In the genomic region with DNA sequence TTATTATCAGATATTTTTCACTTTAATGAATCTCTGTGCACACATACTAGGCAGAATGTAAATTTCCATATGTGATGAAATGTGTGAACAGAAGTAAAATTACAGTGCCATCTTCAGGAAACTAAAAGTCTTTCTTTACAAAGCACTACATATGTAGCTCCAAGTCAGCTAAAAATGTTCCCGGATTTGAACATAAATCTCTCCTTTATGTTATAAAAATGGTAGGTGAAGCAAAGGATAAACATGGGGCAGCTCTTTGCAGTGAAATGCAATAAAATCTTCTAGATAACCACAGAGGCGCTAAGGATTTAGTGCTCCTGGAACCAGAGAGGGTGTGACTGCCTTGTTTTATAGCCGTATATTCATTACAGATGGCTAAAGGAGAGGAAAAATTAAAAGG, we compare ENCODE assay signal across 1 cellular context.
TF ChIP-seq lines count a peak whose summit lies in the region.

No MANE protein-coding gene starts in this region.

TF ChIP-seq in HEK293, 187 proteins besides CTCF, POLR2A, EP300 and RAD21 (continued from another document and continues in another):
- TF ChIP-seq, protein P1, sequence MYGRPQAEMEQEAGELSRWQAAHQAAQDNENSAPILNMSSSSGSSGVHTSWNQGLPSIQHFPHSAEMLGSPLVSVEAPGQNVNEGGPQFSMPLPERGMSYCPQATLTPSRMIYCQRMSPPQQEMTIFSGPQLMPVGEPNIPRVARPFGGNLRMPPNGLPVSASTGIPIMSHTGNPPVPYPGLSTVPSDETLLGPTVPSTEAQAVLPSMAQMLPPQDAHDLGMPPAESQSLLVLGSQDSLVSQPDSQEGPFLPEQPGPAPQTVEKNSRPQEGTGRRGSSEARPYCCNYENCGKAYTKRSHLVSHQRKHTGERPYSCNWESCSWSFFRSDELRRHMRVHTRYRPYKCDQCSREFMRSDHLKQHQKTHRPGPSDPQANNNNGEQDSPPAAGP (tag by site-specific recombination; IDR thresholded peaks at IDR 0.05): no peak
- TF ChIP-seq, protein P2, sequence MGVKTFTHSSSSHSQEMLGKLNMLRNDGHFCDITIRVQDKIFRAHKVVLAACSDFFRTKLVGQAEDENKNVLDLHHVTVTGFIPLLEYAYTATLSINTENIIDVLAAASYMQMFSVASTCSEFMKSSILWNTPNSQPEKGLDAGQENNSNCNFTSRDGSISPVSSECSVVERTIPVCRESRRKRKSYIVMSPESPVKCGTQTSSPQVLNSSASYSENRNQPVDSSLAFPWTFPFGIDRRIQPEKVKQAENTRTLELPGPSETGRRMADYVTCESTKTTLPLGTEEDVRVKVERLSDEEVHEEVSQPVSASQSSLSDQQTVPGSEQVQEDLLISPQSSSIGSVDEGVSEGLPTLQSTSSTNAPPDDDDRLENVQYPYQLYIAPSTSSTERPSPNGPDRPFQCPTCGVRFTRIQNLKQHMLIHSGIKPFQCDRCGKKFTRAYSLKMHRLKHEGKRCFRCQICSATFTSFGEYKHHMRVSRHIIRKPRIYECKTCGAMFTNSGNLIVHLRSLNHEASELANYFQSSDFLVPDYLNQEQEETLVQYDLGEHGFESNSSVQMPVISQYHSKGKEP (tag by site-specific recombination; IDR thresholded peaks at IDR 0.05): peak; percentile 63; the same call in 1 of the 2 replicates
- TF ChIP-seq ZNF132 (tag by site-specific recombination; IDR thresholded peaks at IDR 0.05; ENCODE audit: borderline replicate concordance) (no peak), ZNF48 (tag by site-specific recombination; IDR thresholded peaks at IDR 0.05) (no peak), ZNF2 (tag by site-specific recombination; IDR thresholded peaks at IDR 0.05) (no peak), ZNF138 (tag by site-specific recombination; IDR thresholded peaks at IDR 0.05; ENCODE audit: borderline replicate concordance) (no peak), BCL11A (tag by site-specific recombination; IDR thresholded peaks at IDR 0.05; ENCODE audit: low read depth) (no peak), ZNF23 (tag by site-specific recombination; IDR thresholded peaks at IDR 0.05; ENCODE audit: borderline replicate concordance) (no peak), SP7 (tag by site-specific recombination; IDR thresholded peaks at IDR 0.05) (peak; percentile 70), OSR2 (tag by site-specific recombination; IDR thresholded peaks at IDR 0.05) (peak; percentile 59), ZSCAN16 (tag by site-specific recombination; IDR thresholded peaks at IDR 0.05) (no peak), YY1 (tag by site-specific recombination; IDR thresholded peaks at IDR 0.05) (no peak), ZNF76 (tag by site-specific recombination; IDR thresholded peaks at IDR 0.05; ENCODE audit: borderline replicate concordance, low read depth) (no peak), SCRT1 (tag by site-specific recombination; IDR thresholded peaks at IDR 0.05; ENCODE audit: borderline replicate concordance) (no peak), ZNF311 (tag by site-specific recombination; IDR thresholded peaks at IDR 0.05; ENCODE audit: borderline replicate concordance) (no peak), ZSCAN30 (tag by site-specific recombination; IDR thresholded peaks at IDR 0.05) (peak; percentile 91), ZNF350 (tag by site-specific recombination; IDR thresholded peaks at IDR 0.05) (no peak), HOXA7 (CRISPR knock-in tag; IDR thresholded peaks at IDR 0.05; ENCODE audit: borderline replicate concordance) (no peak), OVOL3 (tag by site-specific recombination; IDR thresholded peaks at IDR 0.05) (no peak), HOXD13 (CRISPR knock-in tag; IDR thresholded peaks at IDR 0.05; ENCODE audit: borderline replicate concordance) (no peak), TRIM28 (IDR thresholded peaks at IDR 0.05; ENCODE audit: borderline replicate concordance, low read length) (peak; percentile 81), KLF7 (tag by site-specific recombination; IDR thresholded peaks at IDR 0.05; ENCODE audit: borderline replicate concordance) (no peak), ZNF707 (tag by site-specific recombination; IDR thresholded peaks at IDR 0.05) (no peak), ZBTB7A (tag by site-specific recombination; IDR thresholded peaks at IDR 0.05; ENCODE audit: low read depth) (no peak), ZNF19 (tag by site-specific recombination; IDR thresholded peaks at IDR 0.05; ENCODE audit: low read depth) (no peak), ZBTB1 (tag by site-specific recombination; IDR thresholded peaks at IDR 0.05) (no peak), ZNF776 (tag by site-specific recombination; IDR thresholded peaks at IDR 0.05; ENCODE audit: borderline replicate concordance) (no peak), ZNF211 (tag by site-specific recombination; IDR thresholded peaks at IDR 0.05; ENCODE audit: low read depth) (no peak), ZNF202 (tag by site-specific recombination; IDR thresholded peaks at IDR 0.05; ENCODE audit: borderline replicate concordance) (no peak), ZNF112 (tag by site-specific recombination; IDR thresholded peaks at IDR 0.05) (no peak), ZNF561 (tag by site-specific recombination; IDR thresholded peaks at IDR 0.05; ENCODE audit: borderline replicate concordance) (peak; percentile 57; the same call in 1 of the 2 replicates), ZNF169 (tag by site-specific recombination; IDR thresholded peaks at IDR 0.05) (no peak), ZNF600 (tag by site-specific recombination; IDR thresholded peaks at IDR 0.05) (no peak), ZNF391 (tag by site-specific recombination; IDR thresholded peaks at IDR 0.05; ENCODE audit: borderline replicate concordance, low read depth) (no peak)
- TF ChIP-seq, protein P3, sequence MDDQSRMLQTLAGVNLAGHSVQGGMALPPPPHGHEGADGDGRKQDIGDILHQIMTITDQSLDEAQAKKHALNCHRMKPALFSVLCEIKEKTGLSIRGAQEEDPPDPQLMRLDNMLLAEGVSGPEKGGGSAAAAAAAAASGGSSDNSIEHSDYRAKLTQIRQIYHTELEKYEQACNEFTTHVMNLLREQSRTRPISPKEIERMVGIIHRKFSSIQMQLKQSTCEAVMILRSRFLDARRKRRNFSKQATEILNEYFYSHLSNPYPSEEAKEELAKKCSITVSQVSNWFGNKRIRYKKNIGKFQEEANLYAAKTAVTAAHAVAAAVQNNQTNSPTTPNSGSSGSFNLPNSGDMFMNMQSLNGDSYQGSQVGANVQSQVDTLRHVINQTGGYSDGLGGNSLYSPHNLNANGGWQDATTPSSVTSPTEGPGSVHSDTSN (CRISPR knock-in tag; IDR thresholded peaks at IDR 0.05): no peak
- TF ChIP-seq, protein P4, sequence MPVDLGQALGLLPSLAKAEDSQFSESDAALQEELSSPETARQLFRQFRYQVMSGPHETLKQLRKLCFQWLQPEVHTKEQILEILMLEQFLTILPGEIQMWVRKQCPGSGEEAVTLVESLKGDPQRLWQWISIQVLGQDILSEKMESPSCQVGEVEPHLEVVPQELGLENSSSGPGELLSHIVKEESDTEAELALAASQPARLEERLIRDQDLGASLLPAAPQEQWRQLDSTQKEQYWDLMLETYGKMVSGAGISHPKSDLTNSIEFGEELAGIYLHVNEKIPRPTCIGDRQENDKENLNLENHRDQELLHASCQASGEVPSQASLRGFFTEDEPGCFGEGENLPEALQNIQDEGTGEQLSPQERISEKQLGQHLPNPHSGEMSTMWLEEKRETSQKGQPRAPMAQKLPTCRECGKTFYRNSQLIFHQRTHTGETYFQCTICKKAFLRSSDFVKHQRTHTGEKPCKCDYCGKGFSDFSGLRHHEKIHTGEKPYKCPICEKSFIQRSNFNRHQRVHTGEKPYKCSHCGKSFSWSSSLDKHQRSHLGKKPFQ (tag by site-specific recombination; IDR thresholded peaks at IDR 0.05): peak; percentile 39; the same call in 1 of the 2 replicates
- TF ChIP-seq, protein P5, sequence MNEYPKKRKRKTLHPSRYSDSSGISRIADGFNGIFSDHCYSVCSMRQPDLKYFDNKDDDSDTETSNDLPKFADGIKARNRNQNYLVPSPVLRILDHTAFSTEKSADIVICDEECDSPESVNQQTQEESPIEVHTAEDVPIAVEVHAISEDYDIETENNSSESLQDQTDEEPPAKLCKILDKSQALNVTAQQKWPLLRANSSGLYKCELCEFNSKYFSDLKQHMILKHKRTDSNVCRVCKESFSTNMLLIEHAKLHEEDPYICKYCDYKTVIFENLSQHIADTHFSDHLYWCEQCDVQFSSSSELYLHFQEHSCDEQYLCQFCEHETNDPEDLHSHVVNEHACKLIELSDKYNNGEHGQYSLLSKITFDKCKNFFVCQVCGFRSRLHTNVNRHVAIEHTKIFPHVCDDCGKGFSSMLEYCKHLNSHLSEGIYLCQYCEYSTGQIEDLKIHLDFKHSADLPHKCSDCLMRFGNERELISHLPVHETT (tag by site-specific recombination; IDR thresholded peaks at IDR 0.05): no peak
- TF ChIP-seq, protein P6, sequence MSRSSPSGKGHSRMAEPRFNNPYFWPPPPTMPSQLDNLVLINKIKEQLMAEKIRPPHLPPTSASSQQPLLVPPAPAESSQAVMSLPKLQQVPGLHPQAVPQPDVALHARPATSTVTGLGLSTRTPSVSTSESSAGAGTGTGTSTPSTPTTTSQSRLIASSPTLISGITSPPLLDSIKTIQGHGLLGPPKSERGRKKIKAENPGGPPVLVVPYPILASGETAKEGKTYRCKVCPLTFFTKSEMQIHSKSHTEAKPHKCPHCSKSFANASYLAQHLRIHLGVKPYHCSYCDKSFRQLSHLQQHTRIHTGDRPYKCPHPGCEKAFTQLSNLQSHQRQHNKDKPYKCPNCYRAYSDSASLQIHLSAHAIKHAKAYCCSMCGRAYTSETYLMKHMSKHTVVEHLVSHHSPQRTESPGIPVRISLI (tag by site-specific recombination; IDR thresholded peaks at IDR 0.05): no peak
- TF ChIP-seq, protein P7, sequence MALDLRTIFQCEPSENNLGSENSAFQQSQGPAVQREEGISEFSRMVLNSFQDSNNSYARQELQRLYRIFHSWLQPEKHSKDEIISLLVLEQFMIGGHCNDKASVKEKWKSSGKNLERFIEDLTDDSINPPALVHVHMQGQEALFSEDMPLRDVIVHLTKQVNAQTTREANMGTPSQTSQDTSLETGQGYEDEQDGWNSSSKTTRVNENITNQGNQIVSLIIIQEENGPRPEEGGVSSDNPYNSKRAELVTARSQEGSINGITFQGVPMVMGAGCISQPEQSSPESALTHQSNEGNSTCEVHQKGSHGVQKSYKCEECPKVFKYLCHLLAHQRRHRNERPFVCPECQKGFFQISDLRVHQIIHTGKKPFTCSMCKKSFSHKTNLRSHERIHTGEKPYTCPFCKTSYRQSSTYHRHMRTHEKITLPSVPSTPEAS (tag by site-specific recombination; IDR thresholded peaks at IDR 0.05): no peak
- TF ChIP-seq, protein P8, sequence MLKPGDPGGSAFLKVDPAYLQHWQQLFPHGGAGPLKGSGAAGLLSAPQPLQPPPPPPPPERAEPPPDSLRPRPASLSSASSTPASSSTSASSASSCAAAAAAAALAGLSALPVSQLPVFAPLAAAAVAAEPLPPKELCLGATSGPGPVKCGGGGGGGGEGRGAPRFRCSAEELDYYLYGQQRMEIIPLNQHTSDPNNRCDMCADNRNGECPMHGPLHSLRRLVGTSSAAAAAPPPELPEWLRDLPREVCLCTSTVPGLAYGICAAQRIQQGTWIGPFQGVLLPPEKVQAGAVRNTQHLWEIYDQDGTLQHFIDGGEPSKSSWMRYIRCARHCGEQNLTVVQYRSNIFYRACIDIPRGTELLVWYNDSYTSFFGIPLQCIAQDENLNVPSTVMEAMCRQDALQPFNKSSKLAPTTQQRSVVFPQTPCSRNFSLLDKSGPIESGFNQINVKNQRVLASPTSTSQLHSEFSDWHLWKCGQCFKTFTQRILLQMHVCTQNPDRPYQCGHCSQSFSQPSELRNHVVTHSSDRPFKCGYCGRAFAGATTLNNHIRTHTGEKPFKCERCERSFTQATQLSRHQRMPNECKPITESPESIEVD (tag by site-specific recombination; IDR thresholded peaks at IDR 0.05): peak; percentile 77
- TF ChIP-seq, protein P9, sequence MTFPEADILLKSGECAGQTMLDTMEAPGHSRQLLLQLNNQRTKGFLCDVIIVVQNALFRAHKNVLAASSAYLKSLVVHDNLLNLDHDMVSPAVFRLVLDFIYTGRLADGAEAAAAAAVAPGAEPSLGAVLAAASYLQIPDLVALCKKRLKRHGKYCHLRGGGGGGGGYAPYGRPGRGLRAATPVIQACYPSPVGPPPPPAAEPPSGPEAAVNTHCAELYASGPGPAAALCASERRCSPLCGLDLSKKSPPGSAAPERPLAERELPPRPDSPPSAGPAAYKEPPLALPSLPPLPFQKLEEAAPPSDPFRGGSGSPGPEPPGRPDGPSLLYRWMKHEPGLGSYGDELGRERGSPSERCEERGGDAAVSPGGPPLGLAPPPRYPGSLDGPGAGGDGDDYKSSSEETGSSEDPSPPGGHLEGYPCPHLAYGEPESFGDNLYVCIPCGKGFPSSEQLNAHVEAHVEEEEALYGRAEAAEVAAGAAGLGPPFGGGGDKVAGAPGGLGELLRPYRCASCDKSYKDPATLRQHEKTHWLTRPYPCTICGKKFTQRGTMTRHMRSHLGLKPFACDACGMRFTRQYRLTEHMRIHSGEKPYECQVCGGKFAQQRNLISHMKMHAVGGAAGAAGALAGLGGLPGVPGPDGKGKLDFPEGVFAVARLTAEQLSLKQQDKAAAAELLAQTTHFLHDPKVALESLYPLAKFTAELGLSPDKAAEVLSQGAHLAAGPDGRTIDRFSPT (tag by site-specific recombination; IDR thresholded peaks at IDR 0.05): no peak
